8 cellular contexts compared by ENCODE assay signal in the genomic region with DNA sequence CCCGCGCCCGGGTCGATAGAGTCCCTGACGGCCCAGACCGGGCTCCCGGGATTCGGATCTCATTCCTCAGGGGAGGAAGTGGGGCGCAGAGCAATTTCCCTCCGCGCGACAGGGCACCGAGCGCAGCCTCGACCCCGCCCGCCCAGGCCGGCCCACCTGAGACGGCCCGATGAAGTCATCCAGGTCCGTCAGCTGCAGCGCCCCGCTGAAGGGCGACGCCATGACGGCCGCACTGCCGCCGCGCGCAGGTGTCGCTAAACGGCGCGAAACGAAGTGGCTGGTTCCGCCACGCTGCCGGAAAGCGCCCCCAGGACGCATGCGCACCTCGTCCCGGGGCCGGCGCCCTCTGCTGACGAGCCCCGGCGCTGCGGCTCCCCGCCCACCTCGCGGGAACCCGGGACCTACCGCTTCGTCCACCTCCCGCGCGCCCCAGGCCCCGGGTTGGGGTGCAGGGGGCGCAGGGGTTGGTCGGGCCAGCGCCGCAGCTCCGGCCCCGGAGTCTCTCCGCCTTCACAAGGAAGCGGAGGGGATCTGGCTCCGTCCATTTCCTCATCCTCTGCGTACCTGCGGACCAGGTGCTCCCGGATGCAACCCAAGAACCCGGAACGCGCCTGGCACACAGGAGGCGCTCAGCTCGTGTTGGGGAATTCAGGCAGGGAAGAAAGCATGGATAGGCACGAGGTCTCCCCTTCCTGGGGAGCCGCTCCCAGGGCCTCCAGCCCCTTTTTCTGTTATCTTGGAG. TPM values are rescaled to one million over a fixed set of nuclear protein-coding genes. Genes with fewer than 3 reads are reported as not detected.
A peak's percentile ranks its signal among the peaks of the same experiment; 100 is the strongest.
DNase-seq lines count a peak whose midpoint lies in the region; ATAC-seq and TF ChIP-seq lines count a peak whose summit lies in the region.

Gene CIAO3 (minus strand): TSS at position 234 of the 742 bp plus-strand sequence. CDS start 12 bp downstream, at position 222.

- H3K4me1 Mint-ChIP-seq in T-cell (peaks cover 0 to 15% (median 14%) of the 10 kb centered on the region in 3 donors), progenitor cell of endocrine pancreas (ENCODE audit: low read depth) (peaks cover 3% of the 10 kb centered on the region)

- 0 to 1% (median 1%) methylated on average over 66 to 79 of the region's 79 CpGs for WGBS in adipose tissue, 3 donors
- WGBS in heart right ventricle, 2 donors = 1% methylated on average over 72 to 79 of the region's 79 CpGs

- H3K27me3 Mint-ChIP-seq in T-cell (no peaks in the 10 kb centered on the region), progenitor cell of endocrine pancreas (no peaks in the 10 kb centered on the region)

- intact Hi-C loops in heart right ventricle (cut with DNase I) = loop anchor here in 4 of 10 donors (1.0 to 5.0 kb wide), 3 partner anchors 28 to 46 kb away; partner anchors contain the start of genes CHTF18 (in 1 of the 4) and RPUSD1 (in 1 of the 4)

- TF ChIP-seq CTCF in GM10248 (IDR thresholded peaks at IDR 0.05; ENCODE audit: control extremely low read depth, extremely low read depth, low read depth, missing control alignments) = peak; percentile 96
- TF ChIP-seq CTCF in heart right ventricle (IDR thresholded peaks at IDR 0.05) = peak; percentile 88 to 99 (median 97)
- TF ChIP-seq CTCF in progenitor cell of endocrine pancreas (IDR thresholded peaks at IDR 0.05; ENCODE audit: unreplicated experiment) = peak; percentile 90

- H3K27ac ChIP-seq in adipose tissue (ENCODE audit: low read depth, low read length) (no peak within 1 kb of the TSS), heart right ventricle (peak within 1 kb of the TSS in 9 of 10 donors; percentile 44 to 90 (median 82))

- H3K4me3 Mint-ChIP-seq in T-cell (peak within 1 kb of the TSS; percentile 74 to 79 (median 75)), progenitor cell of endocrine pancreas (ENCODE audit: low read depth) (peak within 1 kb of the TSS; percentile 80)

- H3K36me3 ChIP-seq in heart right ventricle = peaks cover 0 to 35% (median 18%) of the 10 kb centered on the region in 9 donors

- POLR2A ChIA-PET in GM10248 (lab: Yijun Ruan, JAX) (interaction anchor here (0.7 kb wide), 1 partner anchor 1413 kb away, joined by 3 read pairs; no protein-coding TSS in a partner anchor), T-cell (lab: Charles Lee) (interaction anchor here in 1 of 2 donors (0.7 kb wide), 1 partner anchor 47 kb away, joined by 6 read pairs; the partner anchor contains the start of genes CHTF18 and RPUSD1)

- H3K27me3 ChIP-seq in heart right ventricle = peaks cover 0 to 18% (median 4%) of the 10 kb centered on the region in 7 donors

- peak within 1 kb of the TSS; percentile 68 to 100 (median 94) for H3K4me3 ChIP-seq in heart right ventricle

- H3K9me3 Mint-ChIP-seq in T-cell = no peaks in the 10 kb centered on the region
- H3K9me3 Mint-ChIP-seq in progenitor cell of endocrine pancreas (ENCODE audit: low read depth) = no peaks in the 10 kb centered on the region

- H3K27ac Mint-ChIP-seq in T-cell (peak within 1 kb of the TSS in 1 of 2 donors; percentile 34), progenitor cell of endocrine pancreas (peak within 1 kb of the TSS; percentile 93)

- CTCF ChIA-PET in GM10248 (lab: Yijun Ruan, JAX) (interaction anchor here (0.7 to 5.0 kb wide), 14 partner anchors 9 to 63 kb away, joined by 3 to 15 read pairs (median 6); partner anchors contain the start of genes CHTF18, METRN and RPUSD1), T-cell (lab: Charles Lee) (interaction anchor here (0.6 kb wide), 2 partner anchors 12 to 240 kb away, joined by 4 to 6 read pairs; partner anchors contain the start of gene SOX8 (in 1 of the 2))

- peaks cover 7 to 19% (median 15%) of the 10 kb centered on the region in 9 donors for H3K4me1 ChIP-seq in heart right ventricle

- DNase-seq in GM10248 (ENCODE audit: extremely low spot score) = peak; percentile 95
- DNase-seq in NCI-H1092 treated with DMSO at 0.1 percent for 48 hours (lab: John Stamatoyannopoulos, UW) = peak; percentile 80
- DNase-seq in T-cell = peak; percentile 73 to 94 (median 85)
- peak; percentile 87 to 91 for DNase-seq in heart right ventricle
- peak; percentile 93 for DNase-seq in progenitor cell of endocrine pancreas (ENCODE audit: low spot score, unreplicated experiment)
- peak; percentile 90 for DNase-seq in ureter (ENCODE audit: low spot score)

- H3K36me3 Mint-ChIP-seq in T-cell (peaks cover 7% of the 10 kb centered on the region), progenitor cell of endocrine pancreas (ENCODE audit: insufficient read depth) (peaks cover 4% of the 10 kb centered on the region)

- ATAC-seq in HG02571 (IDR thresholded peaks at IDR 0.05; ENCODE audit: unreplicated experiment) (peak; percentile 71), T-cell (replicated peaks in 1 of 4) (peak; percentile 88 to 94 (median 90)), heart right ventricle (peak; percentile 91 to 96 (median 92))

- no peaks in the 10 kb centered on the region for H3K9me3 ChIP-seq in heart right ventricle

RNA-seq across cellular contexts. Expression of gene CIAO3, which starts in this region (rescaled TPM):
- total RNA-seq in T-cell (10 to 100 TPM; 36.2 to 69.1 (median 58.6) TPM), heart right ventricle (10 to 100 TPM; 18.7 to 33.0 (median 24.1) TPM), progenitor cell of endocrine pancreas (44.0 and 46.5 TPM in 2 replicates), ureter (38.9 TPM)
- polyA plus RNA-seq in adipose tissue (10 to 100 TPM; 16.0 to 23.7 (median 19.0) TPM), heart right ventricle (10 to 100 TPM; 29.1 to 62.9 TPM)
